1 cellular context compared by ENCODE assay signal in the genomic region with DNA sequence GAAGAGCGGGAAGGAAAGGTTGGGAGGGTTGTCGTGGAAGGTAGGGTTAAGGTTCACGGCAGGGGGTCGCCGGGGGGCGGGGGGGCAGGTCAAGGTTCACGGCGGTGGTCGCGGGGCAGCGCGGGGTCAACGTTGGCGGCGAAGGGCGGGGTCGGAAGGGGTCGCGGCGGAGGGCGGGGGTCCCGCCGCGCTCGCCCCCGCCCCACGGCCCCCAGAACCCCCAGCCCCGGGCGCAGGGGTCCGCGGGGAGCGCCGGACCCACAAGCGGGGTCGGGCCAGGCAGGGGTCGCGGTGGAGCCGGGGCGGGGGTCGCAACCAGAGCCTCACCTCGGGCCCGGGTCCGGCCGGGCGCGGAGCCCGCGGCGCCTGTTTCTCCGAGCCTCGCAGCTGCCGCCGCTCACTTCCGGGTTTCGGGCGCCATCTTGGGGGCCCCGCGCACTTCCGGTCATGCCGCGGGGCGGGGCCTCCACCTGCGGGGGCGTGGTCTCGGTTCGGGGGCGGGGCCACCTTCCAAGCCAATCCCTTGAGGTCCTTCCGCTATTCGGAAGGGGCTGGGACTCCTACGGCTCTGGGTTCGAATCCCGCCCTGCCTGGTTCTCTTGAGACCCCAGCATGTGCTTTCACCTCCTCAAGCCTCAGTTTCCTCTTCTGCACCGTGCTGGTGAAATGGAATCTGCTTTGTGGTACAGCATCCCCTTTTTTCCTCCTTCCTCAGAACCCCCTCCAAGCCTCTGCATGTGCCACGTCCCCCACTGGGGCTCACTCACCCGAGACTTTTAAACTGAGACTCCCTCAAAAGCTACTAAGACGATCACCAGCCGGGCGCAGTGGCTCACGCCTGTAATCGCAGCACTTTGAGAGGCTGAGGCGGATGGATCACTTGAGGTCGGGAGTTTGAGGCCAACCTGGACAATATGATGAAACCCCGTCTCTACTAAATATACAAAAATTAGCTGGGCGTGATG.
TF ChIP-seq lines count a peak whose summit lies in the region.

A gene with protein sequence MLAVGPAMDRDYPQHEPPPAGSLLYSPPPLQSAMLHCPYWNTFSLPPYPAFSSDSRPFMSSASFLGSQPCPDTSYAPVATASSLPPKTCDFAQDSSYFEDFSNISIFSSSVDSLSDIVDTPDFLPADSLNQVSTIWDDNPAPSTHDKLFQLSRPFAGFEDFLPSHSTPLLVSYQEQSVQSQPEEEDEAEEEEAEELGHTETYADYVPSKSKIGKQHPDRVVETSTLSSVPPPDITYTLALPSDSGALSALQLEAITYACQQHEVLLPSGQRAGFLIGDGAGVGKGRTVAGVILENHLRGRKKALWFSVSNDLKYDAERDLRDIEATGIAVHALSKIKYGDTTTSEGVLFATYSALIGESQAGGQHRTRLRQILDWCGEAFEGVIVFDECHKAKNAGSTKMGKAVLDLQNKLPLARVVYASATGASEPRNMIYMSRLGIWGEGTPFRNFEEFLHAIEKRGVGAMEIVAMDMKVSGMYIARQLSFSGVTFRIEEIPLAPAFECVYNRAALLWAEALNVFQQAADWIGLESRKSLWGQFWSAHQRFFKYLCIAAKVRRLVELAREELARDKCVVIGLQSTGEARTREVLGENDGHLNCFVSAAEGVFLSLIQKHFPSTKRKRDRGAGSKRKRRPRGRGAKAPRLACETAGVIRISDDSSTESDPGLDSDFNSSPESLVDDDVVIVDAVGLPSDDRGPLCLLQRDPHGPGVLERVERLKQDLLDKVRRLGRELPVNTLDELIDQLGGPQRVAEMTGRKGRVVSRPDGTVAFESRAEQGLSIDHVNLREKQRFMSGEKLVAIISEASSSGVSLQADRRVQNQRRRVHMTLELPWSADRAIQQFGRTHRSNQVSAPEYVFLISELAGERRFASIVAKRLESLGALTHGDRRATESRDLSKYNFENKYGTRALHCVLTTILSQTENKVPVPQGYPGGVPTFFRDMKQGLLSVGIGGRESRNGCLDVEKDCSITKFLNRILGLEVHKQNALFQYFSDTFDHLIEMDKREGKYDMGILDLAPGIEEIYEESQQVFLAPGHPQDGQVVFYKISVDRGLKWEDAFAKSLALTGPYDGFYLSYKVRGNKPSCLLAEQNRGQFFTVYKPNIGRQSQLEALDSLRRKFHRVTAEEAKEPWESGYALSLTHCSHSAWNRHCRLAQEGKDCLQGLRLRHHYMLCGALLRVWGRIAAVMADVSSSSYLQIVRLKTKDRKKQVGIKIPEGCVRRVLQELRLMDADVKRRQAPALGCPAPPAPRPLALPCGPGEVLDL (N-terminal part only) (minus strand): TSS at position 424 of the 965 bp plus-strand sequence. CDS start 19,992 bp downstream, outside the sequence.

TF ChIP-seq in K562, 482 proteins besides CTCF, POLR2A, EP300 and RAD21 (continued from another document and continues in another):
- TF ChIP-seq, protein P1, sequence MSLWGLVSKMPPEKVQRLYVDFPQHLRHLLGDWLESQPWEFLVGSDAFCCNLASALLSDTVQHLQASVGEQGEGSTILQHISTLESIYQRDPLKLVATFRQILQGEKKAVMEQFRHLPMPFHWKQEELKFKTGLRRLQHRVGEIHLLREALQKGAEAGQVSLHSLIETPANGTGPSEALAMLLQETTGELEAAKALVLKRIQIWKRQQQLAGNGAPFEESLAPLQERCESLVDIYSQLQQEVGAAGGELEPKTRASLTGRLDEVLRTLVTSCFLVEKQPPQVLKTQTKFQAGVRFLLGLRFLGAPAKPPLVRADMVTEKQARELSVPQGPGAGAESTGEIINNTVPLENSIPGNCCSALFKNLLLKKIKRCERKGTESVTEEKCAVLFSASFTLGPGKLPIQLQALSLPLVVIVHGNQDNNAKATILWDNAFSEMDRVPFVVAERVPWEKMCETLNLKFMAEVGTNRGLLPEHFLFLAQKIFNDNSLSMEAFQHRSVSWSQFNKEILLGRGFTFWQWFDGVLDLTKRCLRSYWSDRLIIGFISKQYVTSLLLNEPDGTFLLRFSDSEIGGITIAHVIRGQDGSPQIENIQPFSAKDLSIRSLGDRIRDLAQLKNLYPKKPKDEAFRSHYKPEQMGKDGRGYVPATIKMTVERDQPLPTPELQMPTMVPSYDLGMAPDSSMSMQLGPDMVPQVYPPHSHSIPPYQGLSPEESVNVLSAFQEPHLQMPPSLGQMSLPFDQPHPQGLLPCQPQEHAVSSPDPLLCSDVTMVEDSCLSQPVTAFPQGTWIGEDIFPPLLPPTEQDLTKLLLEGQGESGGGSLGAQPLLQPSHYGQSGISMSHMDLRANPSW (CRISPR knock-in tag; IDR thresholded peaks at IDR 0.05), result no peak
- TF ChIP-seq, protein P2, sequence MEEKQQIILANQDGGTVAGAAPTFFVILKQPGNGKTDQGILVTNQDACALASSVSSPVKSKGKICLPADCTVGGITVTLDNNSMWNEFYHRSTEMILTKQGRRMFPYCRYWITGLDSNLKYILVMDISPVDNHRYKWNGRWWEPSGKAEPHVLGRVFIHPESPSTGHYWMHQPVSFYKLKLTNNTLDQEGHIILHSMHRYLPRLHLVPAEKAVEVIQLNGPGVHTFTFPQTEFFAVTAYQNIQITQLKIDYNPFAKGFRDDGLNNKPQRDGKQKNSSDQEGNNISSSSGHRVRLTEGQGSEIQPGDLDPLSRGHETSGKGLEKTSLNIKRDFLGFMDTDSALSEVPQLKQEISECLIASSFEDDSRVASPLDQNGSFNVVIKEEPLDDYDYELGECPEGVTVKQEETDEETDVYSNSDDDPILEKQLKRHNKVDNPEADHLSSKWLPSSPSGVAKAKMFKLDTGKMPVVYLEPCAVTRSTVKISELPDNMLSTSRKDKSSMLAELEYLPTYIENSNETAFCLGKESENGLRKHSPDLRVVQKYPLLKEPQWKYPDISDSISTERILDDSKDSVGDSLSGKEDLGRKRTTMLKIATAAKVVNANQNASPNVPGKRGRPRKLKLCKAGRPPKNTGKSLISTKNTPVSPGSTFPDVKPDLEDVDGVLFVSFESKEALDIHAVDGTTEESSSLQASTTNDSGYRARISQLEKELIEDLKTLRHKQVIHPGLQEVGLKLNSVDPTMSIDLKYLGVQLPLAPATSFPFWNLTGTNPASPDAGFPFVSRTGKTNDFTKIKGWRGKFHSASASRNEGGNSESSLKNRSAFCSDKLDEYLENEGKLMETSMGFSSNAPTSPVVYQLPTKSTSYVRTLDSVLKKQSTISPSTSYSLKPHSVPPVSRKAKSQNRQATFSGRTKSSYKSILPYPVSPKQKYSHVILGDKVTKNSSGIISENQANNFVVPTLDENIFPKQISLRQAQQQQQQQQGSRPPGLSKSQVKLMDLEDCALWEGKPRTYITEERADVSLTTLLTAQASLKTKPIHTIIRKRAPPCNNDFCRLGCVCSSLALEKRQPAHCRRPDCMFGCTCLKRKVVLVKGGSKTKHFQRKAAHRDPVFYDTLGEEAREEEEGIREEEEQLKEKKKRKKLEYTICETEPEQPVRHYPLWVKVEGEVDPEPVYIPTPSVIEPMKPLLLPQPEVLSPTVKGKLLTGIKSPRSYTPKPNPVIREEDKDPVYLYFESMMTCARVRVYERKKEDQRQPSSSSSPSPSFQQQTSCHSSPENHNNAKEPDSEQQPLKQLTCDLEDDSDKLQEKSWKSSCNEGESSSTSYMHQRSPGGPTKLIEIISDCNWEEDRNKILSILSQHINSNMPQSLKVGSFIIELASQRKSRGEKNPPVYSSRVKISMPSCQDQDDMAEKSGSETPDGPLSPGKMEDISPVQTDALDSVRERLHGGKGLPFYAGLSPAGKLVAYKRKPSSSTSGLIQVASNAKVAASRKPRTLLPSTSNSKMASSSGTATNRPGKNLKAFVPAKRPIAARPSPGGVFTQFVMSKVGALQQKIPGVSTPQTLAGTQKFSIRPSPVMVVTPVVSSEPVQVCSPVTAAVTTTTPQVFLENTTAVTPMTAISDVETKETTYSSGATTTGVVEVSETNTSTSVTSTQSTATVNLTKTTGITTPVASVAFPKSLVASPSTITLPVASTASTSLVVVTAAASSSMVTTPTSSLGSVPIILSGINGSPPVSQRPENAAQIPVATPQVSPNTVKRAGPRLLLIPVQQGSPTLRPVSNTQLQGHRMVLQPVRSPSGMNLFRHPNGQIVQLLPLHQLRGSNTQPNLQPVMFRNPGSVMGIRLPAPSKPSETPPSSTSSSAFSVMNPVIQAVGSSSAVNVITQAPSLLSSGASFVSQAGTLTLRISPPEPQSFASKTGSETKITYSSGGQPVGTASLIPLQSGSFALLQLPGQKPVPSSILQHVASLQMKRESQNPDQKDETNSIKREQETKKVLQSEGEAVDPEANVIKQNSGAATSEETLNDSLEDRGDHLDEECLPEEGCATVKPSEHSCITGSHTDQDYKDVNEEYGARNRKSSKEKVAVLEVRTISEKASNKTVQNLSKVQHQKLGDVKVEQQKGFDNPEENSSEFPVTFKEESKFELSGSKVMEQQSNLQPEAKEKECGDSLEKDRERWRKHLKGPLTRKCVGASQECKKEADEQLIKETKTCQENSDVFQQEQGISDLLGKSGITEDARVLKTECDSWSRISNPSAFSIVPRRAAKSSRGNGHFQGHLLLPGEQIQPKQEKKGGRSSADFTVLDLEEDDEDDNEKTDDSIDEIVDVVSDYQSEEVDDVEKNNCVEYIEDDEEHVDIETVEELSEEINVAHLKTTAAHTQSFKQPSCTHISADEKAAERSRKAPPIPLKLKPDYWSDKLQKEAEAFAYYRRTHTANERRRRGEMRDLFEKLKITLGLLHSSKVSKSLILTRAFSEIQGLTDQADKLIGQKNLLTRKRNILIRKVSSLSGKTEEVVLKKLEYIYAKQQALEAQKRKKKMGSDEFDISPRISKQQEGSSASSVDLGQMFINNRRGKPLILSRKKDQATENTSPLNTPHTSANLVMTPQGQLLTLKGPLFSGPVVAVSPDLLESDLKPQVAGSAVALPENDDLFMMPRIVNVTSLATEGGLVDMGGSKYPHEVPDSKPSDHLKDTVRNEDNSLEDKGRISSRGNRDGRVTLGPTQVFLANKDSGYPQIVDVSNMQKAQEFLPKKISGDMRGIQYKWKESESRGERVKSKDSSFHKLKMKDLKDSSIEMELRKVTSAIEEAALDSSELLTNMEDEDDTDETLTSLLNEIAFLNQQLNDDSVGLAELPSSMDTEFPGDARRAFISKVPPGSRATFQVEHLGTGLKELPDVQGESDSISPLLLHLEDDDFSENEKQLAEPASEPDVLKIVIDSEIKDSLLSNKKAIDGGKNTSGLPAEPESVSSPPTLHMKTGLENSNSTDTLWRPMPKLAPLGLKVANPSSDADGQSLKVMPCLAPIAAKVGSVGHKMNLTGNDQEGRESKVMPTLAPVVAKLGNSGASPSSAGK (IDR thresholded peaks at IDR 0.05), result peak; percentile 32; the same call in 1 of the 2 replicates
- peak; percentile 87 to 99 (median 98) for TF ChIP-seq YY1 (IDR thresholded peaks at IDR 0.05; ENCODE audit: borderline replicate concordance in 1 of 3, control insufficient read depth in 1 of 3, extremely low read depth in 1 of 3, insufficient read depth in 3 of 3, insufficient read length in 1 of 3, insufficient replicate concordance in 2 of 3, low read depth in 1 of 3, low read length in 2 of 3)
- TF ChIP-seq, protein P3, sequence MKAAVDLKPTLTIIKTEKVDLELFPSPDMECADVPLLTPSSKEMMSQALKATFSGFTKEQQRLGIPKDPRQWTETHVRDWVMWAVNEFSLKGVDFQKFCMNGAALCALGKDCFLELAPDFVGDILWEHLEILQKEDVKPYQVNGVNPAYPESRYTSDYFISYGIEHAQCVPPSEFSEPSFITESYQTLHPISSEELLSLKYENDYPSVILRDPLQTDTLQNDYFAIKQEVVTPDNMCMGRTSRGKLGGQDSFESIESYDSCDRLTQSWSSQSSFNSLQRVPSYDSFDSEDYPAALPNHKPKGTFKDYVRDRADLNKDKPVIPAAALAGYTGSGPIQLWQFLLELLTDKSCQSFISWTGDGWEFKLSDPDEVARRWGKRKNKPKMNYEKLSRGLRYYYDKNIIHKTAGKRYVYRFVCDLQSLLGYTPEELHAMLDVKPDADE (conservative IDR thresholded peaks at IDR 0.05; ENCODE audit: control insufficient read depth, low read depth, low read length), result peak; percentile 90; the same call in 1 of the 2 replicates
- peak; percentile 61 for TF ChIP-seq CHD4 (IDR thresholded peaks at IDR 0.05; ENCODE audit: insufficient read depth, insufficient replicate concordance, low read depth, low read length, poor library complexity, severe bottlenecking)
- no peak for TF ChIP-seq ZNF79 (CRISPR knock-in tag; IDR thresholded peaks at IDR 0.05; ENCODE audit: low read depth)
- peak; percentile 95 for TF ChIP-seq GABPA (tag; conservative IDR thresholded peaks at IDR 0.05; ENCODE audit: low read depth)
- TF ChIP-seq, protein P4, sequence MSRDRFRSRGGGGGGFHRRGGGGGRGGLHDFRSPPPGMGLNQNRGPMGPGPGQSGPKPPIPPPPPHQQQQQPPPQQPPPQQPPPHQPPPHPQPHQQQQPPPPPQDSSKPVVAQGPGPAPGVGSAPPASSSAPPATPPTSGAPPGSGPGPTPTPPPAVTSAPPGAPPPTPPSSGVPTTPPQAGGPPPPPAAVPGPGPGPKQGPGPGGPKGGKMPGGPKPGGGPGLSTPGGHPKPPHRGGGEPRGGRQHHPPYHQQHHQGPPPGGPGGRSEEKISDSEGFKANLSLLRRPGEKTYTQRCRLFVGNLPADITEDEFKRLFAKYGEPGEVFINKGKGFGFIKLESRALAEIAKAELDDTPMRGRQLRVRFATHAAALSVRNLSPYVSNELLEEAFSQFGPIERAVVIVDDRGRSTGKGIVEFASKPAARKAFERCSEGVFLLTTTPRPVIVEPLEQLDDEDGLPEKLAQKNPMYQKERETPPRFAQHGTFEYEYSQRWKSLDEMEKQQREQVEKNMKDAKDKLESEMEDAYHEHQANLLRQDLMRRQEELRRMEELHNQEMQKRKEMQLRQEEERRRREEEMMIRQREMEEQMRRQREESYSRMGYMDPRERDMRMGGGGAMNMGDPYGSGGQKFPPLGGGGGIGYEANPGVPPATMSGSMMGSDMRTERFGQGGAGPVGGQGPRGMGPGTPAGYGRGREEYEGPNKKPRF (IDR thresholded peaks at IDR 0.05; ENCODE audit: low read depth, low read length), result no peak
- TF ChIP-seq ADNP (tag; IDR thresholded peaks at IDR 0.05), result peak; percentile 92
- TF ChIP-seq, protein P5, sequence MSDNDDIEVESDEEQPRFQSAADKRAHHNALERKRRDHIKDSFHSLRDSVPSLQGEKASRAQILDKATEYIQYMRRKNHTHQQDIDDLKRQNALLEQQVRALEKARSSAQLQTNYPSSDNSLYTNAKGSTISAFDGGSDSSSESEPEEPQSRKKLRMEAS (CRISPR knock-in tag; IDR thresholded peaks at IDR 0.05), result peak; percentile 53; the same call in 1 of the 2 replicates
- TF ChIP-seq BRF1 (IDR thresholded peaks at IDR 0.05; ENCODE audit: borderline replicate concordance, extremely low read depth, insufficient read length), result no peak
- TF ChIP-seq CBX1 (IDR thresholded peaks at IDR 0.05; ENCODE audit: low read depth), result peak; percentile 69; the same call in 1 of the 2 replicates
- TF ChIP-seq NCOA6 (IDR thresholded peaks at IDR 0.05), result no peak
- no peak for TF ChIP-seq KLF1 (tag; IDR thresholded peaks at IDR 0.05)
